1 cellular context compared by ENCODE assay signal in genomic region chr11:133123371-133123770, GRCh38.
TF ChIP-seq lines count a peak whose summit lies in the region.

No MANE protein-coding gene starts in this region.

TF ChIP-seq in GM23338, 12 proteins besides CTCF, POLR2A, EP300 and RAD21 (continued from another document):
- no peak for TF ChIP-seq EZH2 (IDR thresholded peaks at IDR 0.05; ENCODE audit: low read depth, unreplicated experiment)
- TF ChIP-seq ZNF114 (CRISPR knock-in tag; IDR thresholded peaks at IDR 0.05), result no peak
- TF ChIP-seq EZH2phosphoT487 (IDR thresholded peaks at IDR 0.05; ENCODE audit: unreplicated experiment), result no peak
- TF ChIP-seq ZNF331 (CRISPR knock-in tag; IDR thresholded peaks at IDR 0.05; ENCODE audit: low read depth), result no peak
- TF ChIP-seq NANOG (IDR thresholded peaks at IDR 0.05; ENCODE audit: borderline replicate concordance), result no peak
- no peak for TF ChIP-seq REST (IDR thresholded peaks at IDR 0.05; ENCODE audit: unreplicated experiment)
